In genomic region chr10:102382871-102383270, GRCh38 we compare ENCODE assay signal across 38 cellular contexts.
"Had no signal": no experiment of that assay in that cellular context is flagged by ENCODE, and none has a peak within 500 bp of the region (broad histone marks: within the 10 kb centered on the region; RNA-seq: fewer than 3 reads in every experiment).

No MANE protein-coding gene starts in this region.

- H3K4me1 Mint-ChIP-seq: activated T-helper 17 cell treated with anti-CD3 and anti-CD28 coated beads, Interleukin-2, amount 50 U/mL, for 72 hours; central memory CD8-positive, alpha-beta T cell had no signal

- H3K4me3 ChIP-seq: adrenal gland, body of pancreas, breast epithelium, cardiac muscle cell had no signal

- H3K4me1 ChIP-seq: body of pancreas, breast epithelium had no signal

- ATAC-seq: activated CD8-positive, alpha-beta T cell treated with anti-CD3 and anti-CD28 coated beads, Interleukin-2, amount 10 ng/mL, durations not matched to agents 7 days and 5 days; activated naive CD4-positive, alpha-beta T cell treated with anti-CD3 and anti-CD28 coated beads, Interleukin-2, amount 50 U/mL, for 72 hours; activated T-cell treated with anti-CD3 and anti-CD28 coated beads, Interleukin-2, amount 50 U/mL, for 4 hours; activated T-cell treated with anti-CD3 and anti-CD28 coated beads, Interleukin-2, amount 50 U/mL, for 72 hours; activated T-helper 17 cell treated with anti-CD3 and anti-CD28 coated beads, Interleukin-2, amount 50 U/mL, for 72 hours; body of pancreas had no signal

- H3K9me3 ChIP-seq: adrenal gland, body of pancreas, breast epithelium had no signal

- DNase-seq: activated B cell treated with CpG ODN at 0.5 μM for 24 hours; activated CD4-positive, alpha-beta memory T cell treated with anti-CD3 and anti-CD28 coated beads for 36 hours; activated CD4-positive, alpha-beta T cell treated with anti-CD3 and anti-CD28 coated beads for 4 hours; activated CD4-positive, alpha-beta T cell treated with anti-CD3 and anti-CD28 coated beads, Interleukin-2, amount 10 ng/mL, durations not matched to agents 24 days and 14 days; activated CD4-positive, alpha-beta T cell treated with anti-CD3 and anti-CD28 coated beads, Interleukin-2, amount 50 U/mL, for 1 hour; activated CD4-positive, alpha-beta T cell treated with anti-CD3 and anti-CD28 coated beads, Interleukin-2, amount 50 U/mL, for 4 hours; activated CD4-positive, CD25-positive, alpha-beta regulatory T cell treated with anti-CD3 and anti-CD28 coated beads, Interleukin-2, amount 50 U/mL, for 72 hours; activated CD8-positive, alpha-beta memory T cell treated with anti-CD3 and anti-CD28 coated beads, Interleukin-2, amount 50 U/mL, for 4 hours; activated CD8-positive, alpha-beta T cell treated with anti-CD3 and anti-CD28 coated beads, Interleukin-2, amount 10 ng/mL, durations not matched to agents 7 days and 5 days; activated effector memory CD4-positive, alpha-beta T cell treated with anti-CD3 and anti-CD28 coated beads, Interleukin-2, amount 50 U/mL, for 16 hours; activated gamma-delta T cell treated with Interleukin-2 at 50 U/mL for 16 hours; activated naive CD4-positive, alpha-beta T cell; activated naive CD4-positive, alpha-beta T cell treated with anti-CD3 and anti-CD28 coated beads for 36 hours; activated naive CD4-positive, alpha-beta T cell treated with anti-CD3 and anti-CD28 coated beads, Interleukin-2, amount 50 U/mL, for 16 hours; activated naive CD8-positive, alpha-beta T cell treated with anti-CD3 and anti-CD28 coated beads for 36 hours; activated T-cell treated with anti-CD3 and anti-CD28 coated beads for 4 hours; activated T-cell treated with anti-CD3 and anti-CD28 coated beads, Interleukin-2, amount 50 U/mL, for 1 hour; activated T-cell treated with anti-CD3 and anti-CD28 coated beads, Interleukin-2, amount 50 U/mL, for 4 hours; activated T-cell treated with anti-CD3 and anti-CD28 coated beads, Interleukin-2, amount 50 U/mL, for 72 hours; adrenal gland; amniotic stem cell; aorta; body of pancreas; brain microvascular endothelial cell; caudate nucleus; cerebellar nuclear complex; T-helper 1 cell; T-helper 2 cell; T-helper 9 cell had no signal

- H3K27me3 ChIP-seq: adrenal gland, body of pancreas, brain microvascular endothelial cell, breast epithelium, cardiac muscle cell had no signal

- H3K27ac ChIP-seq: adrenal gland, body of pancreas, brain microvascular endothelial cell, breast epithelium, cardiac muscle cell, VCaP had no signal

- H3K4me3 Mint-ChIP-seq: activated B cell treated with CpG ODN at 0.5 μM for 24 hours; activated CD4-positive, alpha-beta memory T cell treated with anti-CD3 and anti-CD28 coated beads for 36 hours; activated CD4-positive, alpha-beta T cell treated with anti-CD3 and anti-CD28 coated beads, Interleukin-2, amount 10 ng/mL, durations not matched to agents 24 days and 14 days; activated CD8-positive, alpha-beta T cell treated with anti-CD3 and anti-CD28 coated beads, Interleukin-2, amount 10 ng/mL, durations not matched to agents 7 days and 5 days; activated naive CD4-positive, alpha-beta T cell treated with anti-CD3 and anti-CD28 coated beads for 36 hours; activated naive CD8-positive, alpha-beta T cell treated with anti-CD3 and anti-CD28 coated beads for 36 hours; activated T-cell treated with anti-CD3 and anti-CD28 coated beads, Interleukin-2, amount 50 U/mL, for 4 hours; activated T-cell treated with anti-CD3 and anti-CD28 coated beads, Interleukin-2, amount 50 U/mL, for 72 hours; activated T-helper 1 cell treated with anti-CD3 and anti-CD28 coated beads, Interleukin-12 subunit alpha, Interleukin-12 subunit beta, Interleukin-2, Interleukin-4 antibody, amounts not matched to agents 30 ng/mL and 10 ng/mL and 1 ng/mL, durations not matched to agents 14 hours and 24 hours and 36 hours; activated T-helper 17 cell treated with anti-CD3 and anti-CD28 coated beads, Interleukin-2, amount 50 U/mL, for 72 hours; central memory CD8-positive, alpha-beta T cell; T-helper 1 cell treated with Interleukin-12 subunit alpha and Interleukin-12 subunit beta and Interleukin-4 antibody, amounts not matched to agents 30 μg/mL and 1 μg/mL, for 36 hours; T-helper 2 cell treated with Interferon-gamma antibody and Interleukin-4, amounts not matched to agents 5 μg/mL and 100 μg/mL, for 36 hours had no signal

- H3K27ac Mint-ChIP-seq: activated B cell treated with CpG ODN at 0.5 μM for 24 hours; activated CD4-positive, alpha-beta memory T cell treated with anti-CD3 and anti-CD28 coated beads for 36 hours; activated CD4-positive, alpha-beta T cell treated with anti-CD3 and anti-CD28 coated beads, Interleukin-2, amount 10 ng/mL, durations not matched to agents 24 days and 14 days; activated CD8-positive, alpha-beta T cell treated with anti-CD3 and anti-CD28 coated beads, Interleukin-2, amount 10 ng/mL, durations not matched to agents 7 days and 5 days; activated naive CD4-positive, alpha-beta T cell treated with anti-CD3 and anti-CD28 coated beads for 36 hours; activated naive CD8-positive, alpha-beta T cell treated with anti-CD3 and anti-CD28 coated beads for 36 hours; activated T-cell treated with anti-CD3 and anti-CD28 coated beads, Interleukin-2, amount 50 U/mL, for 72 hours; activated T-helper 1 cell treated with anti-CD3 and anti-CD28 coated beads, Interleukin-12 subunit alpha, Interleukin-12 subunit beta, Interleukin-2, Interleukin-4 antibody, amounts not matched to agents 30 ng/mL and 10 ng/mL and 1 ng/mL, durations not matched to agents 14 hours and 24 hours and 36 hours; T-helper 1 cell treated with Interleukin-12 subunit alpha and Interleukin-12 subunit beta and Interleukin-4 antibody, amounts not matched to agents 30 μg/mL and 1 μg/mL, for 36 hours; T-helper 2 cell treated with Interferon-gamma antibody and Interleukin-4, amounts not matched to agents 5 μg/mL and 100 μg/mL, for 36 hours had no signal

- H3K9me3 Mint-ChIP-seq: activated B cell treated with CpG ODN at 0.5 μM for 24 hours; activated CD4-positive, alpha-beta memory T cell treated with anti-CD3 and anti-CD28 coated beads for 36 hours; activated CD4-positive, alpha-beta T cell treated with anti-CD3 and anti-CD28 coated beads, Interleukin-2, amount 10 ng/mL, durations not matched to agents 24 days and 14 days; activated naive CD4-positive, alpha-beta T cell treated with anti-CD3 and anti-CD28 coated beads for 36 hours; activated naive CD4-positive, alpha-beta T cell treated with anti-CD3 and anti-CD28 coated beads, Interleukin-2, amount 50 U/mL, for 72 hours; activated naive CD8-positive, alpha-beta T cell treated with anti-CD3 and anti-CD28 coated beads for 36 hours; activated T-cell treated with anti-CD3 and anti-CD28 coated beads, Interleukin-2, amount 50 U/mL, for 4 hours; activated T-cell treated with anti-CD3 and anti-CD28 coated beads, Interleukin-2, amount 50 U/mL, for 72 hours; activated T-helper 1 cell treated with anti-CD3 and anti-CD28 coated beads, Interleukin-12 subunit alpha, Interleukin-12 subunit beta, Interleukin-2, Interleukin-4 antibody, amounts not matched to agents 30 ng/mL and 10 ng/mL and 1 ng/mL, durations not matched to agents 14 hours and 24 hours and 36 hours; activated T-helper 17 cell treated with anti-CD3 and anti-CD28 coated beads, Interleukin-2, amount 50 U/mL, for 72 hours; central memory CD8-positive, alpha-beta T cell; T-helper 1 cell treated with Interleukin-12 subunit alpha and Interleukin-12 subunit beta and Interleukin-4 antibody, amounts not matched to agents 30 μg/mL and 1 μg/mL, for 36 hours; T-helper 2 cell treated with Interferon-gamma antibody and Interleukin-4, amounts not matched to agents 5 μg/mL and 100 μg/mL, for 36 hours had no signal

- H3K27me3 Mint-ChIP-seq: activated B cell treated with CpG ODN at 0.5 μM for 24 hours; activated CD4-positive, alpha-beta memory T cell treated with anti-CD3 and anti-CD28 coated beads for 36 hours; activated CD4-positive, alpha-beta T cell treated with anti-CD3 and anti-CD28 coated beads, Interleukin-2, amount 10 ng/mL, durations not matched to agents 24 days and 14 days; activated naive CD8-positive, alpha-beta T cell treated with anti-CD3 and anti-CD28 coated beads for 36 hours; activated T-helper 17 cell treated with anti-CD3 and anti-CD28 coated beads, Interleukin-2, amount 50 U/mL, for 72 hours; central memory CD8-positive, alpha-beta T cell had no signal

- H3K36me3 Mint-ChIP-seq: activated naive CD4-positive, alpha-beta T cell treated with anti-CD3 and anti-CD28 coated beads, Interleukin-2, amount 50 U/mL, for 72 hours had no signal
